In the genomic region with DNA sequence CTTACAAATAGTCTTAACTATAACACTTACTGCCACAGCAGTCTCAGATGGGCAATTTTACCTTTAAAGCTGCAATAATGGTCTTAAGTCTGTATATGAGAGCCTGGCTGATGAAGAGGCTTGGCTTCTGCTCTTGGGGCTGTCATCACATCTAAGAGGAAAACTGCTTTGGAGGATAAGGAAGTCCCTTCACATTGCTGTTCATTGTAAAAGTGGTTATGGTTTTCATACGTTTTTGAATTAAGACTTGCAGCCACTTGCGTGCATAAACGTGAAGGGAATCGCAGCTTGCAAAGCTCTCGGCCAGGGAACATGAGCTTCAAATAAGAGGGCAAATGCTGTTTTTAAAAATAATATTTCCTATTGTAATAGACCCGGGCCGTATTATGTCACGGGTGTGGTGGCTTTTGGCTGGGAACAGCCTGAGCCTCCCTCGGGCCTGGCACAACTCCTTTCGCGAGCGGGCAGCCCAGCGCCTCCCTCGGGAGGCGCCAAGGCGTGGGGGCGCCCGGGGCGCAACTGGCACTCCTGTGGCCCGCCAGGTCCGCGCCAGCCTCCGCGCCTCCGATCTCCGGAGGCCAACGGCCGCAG, we compare ENCODE assay signal across 7 cellular contexts. TPM values are rescaled to one million over a fixed set of nuclear protein-coding genes. Genes with fewer than 3 reads are reported as not detected.
DNase-seq lines count a peak whose midpoint lies in the region; ATAC-seq and TF ChIP-seq lines count a peak whose summit lies in the region.

No MANE protein-coding gene starts in this region.

- no peak overlapping the region for H3K27ac ChIP-seq in OCI-LY7 (ENCODE audit: low read depth, low read length, poor library complexity, severe bottlenecking)

- no peaks in the 10 kb centered on the region for H3K9me3 ChIP-seq in endocrine pancreas (ENCODE audit: control insufficient read depth, low read length)
- H3K9me3 ChIP-seq in mucosa of stomach (ENCODE audit: control insufficient read depth, low read length), result no peaks in the 10 kb centered on the region
- H3K9me3 ChIP-seq in OCI-LY7 (ENCODE audit: low read length), result no peaks in the 10 kb centered on the region

- H3K36me3 ChIP-seq in endocrine pancreas (ENCODE audit: control insufficient read depth, insufficient read depth, low read length), result no peaks in the 10 kb centered on the region
- no peaks in the 10 kb centered on the region for H3K36me3 ChIP-seq in mucosa of stomach (ENCODE audit: control insufficient read depth, insufficient read depth, low read length)
- H3K36me3 ChIP-seq in OCI-LY7 (ENCODE audit: insufficient read depth, low read length), result no peaks in the 10 kb centered on the region

- H3K9ac ChIP-seq in endocrine pancreas (ENCODE audit: control insufficient read depth, insufficient read depth, low read length) (peak overlapping the region; percentile 65), mucosa of stomach (ENCODE audit: low read length) (peak overlapping the region; percentile 61)

- H3K4me3 ChIP-seq in NB4 (ENCODE audit: low read depth, low read length) (peak overlapping the region; percentile 53), endocrine pancreas (ENCODE audit: control insufficient read depth, insufficient read depth, low read length) (peak overlapping the region; percentile 64), mucosa of stomach (ENCODE audit: low read length) (peak overlapping the region; percentile 34), OCI-LY7 (ENCODE audit: low read depth, low read length, poor library complexity, severe bottlenecking) (no peak overlapping the region)

- H3K9me2 ChIP-seq in OCI-LY7 (ENCODE audit: insufficient read depth, low read length), result no peaks in the 10 kb centered on the region

- POLR2A ChIA-PET in OCI-LY7 (lab: Charles Lee), result interaction anchor here (0.6 kb wide), 1 partner anchor 1683 kb away, joined by 5 read pairs; no protein-coding TSS in a partner anchor

- ATAC-seq in GM18511 (IDR thresholded peaks at IDR 0.05; ENCODE audit: unreplicated experiment), result peak; percentile 20

- no peak for TF ChIP-seq POLR2A in NB4 (IDR thresholded peaks at IDR 0.05; ENCODE audit: extremely low read depth, insufficient read length)

- intact Hi-C loops in OCI-LY7 (cut with micrococcal nuclease; ENCODE audit: unreplicated experiment), result no loop called here

- CTCF ChIA-PET in OCI-LY7 (lab: Charles Lee; ENCODE audit: unreplicated experiment), result no interaction called here

- TF ChIP-seq CTCF in NB4 (IDR thresholded peaks at IDR 0.05; ENCODE audit: low read depth, low read length) (no peak), OCI-LY7 (conservative IDR thresholded peaks at IDR 0.05; ENCODE audit: low read length) (no peak)

- H3K4me2 ChIP-seq in OCI-LY7 (ENCODE audit: low read length), result no peak overlapping the region

- no TSS peak for BruUV-seq in OCI-LY7 (replicated peaks; lab: Mats Ljungman, UMichigan)

- H3K4me1 ChIP-seq in endocrine pancreas (ENCODE audit: control insufficient read depth, insufficient read depth, low read length) (peaks cover 24% of the 10 kb centered on the region), mucosa of stomach (ENCODE audit: control insufficient read depth, insufficient read depth, low read length) (peaks cover 30% of the 10 kb centered on the region), OCI-LY7 (ENCODE audit: insufficient read depth, low read length, poor library complexity, severe bottlenecking) (no peaks in the 10 kb centered on the region)

- no peaks in the 10 kb centered on the region for H3K79me2 ChIP-seq in OCI-LY7 (ENCODE audit: insufficient read depth, low read depth, low read length)

- no peak for DNase-seq in NB4 (ENCODE audit: low read depth)
- DNase-seq in stimulated activated CD4-positive, alpha-beta T cell treated with anti-CD3 and anti-CD28 coated beads, Interleukin-4, amount 100 ng/mL, for 1 hour, result no peak
- DNase-seq in NCI-H82 (lab: John Stamatoyannopoulos, UW), result no peak
- no peak for DNase-seq in OCI-LY7 (ENCODE audit: low spot score)

- no peak overlapping the region for H2AFZ ChIP-seq in OCI-LY7 (ENCODE audit: low read length)

- H3K27me3 ChIP-seq in endocrine pancreas (ENCODE audit: control insufficient read depth, insufficient read depth, low read length) (no peaks in the 10 kb centered on the region), mucosa of stomach (ENCODE audit: control insufficient read depth, insufficient read depth, low read length) (no peaks in the 10 kb centered on the region)

- no peaks in the 10 kb centered on the region for H4K20me1 ChIP-seq in OCI-LY7 (ENCODE audit: insufficient read depth, low read length)

RNA-seq across cellular contexts. Expression of a gene that starts 0.6 kb away (rescaled TPM):
- not detected in 2 replicates for total RNA-seq in OCI-LY7 (2014; rRNA removed; shearing (Covaris generic))
- not detected in 2 replicates for total RNA-seq in OCI-LY7 (2022)

RNA-seq across cellular contexts. Expression of a gene that starts 59.9 kb away (rescaled TPM):
- total RNA-seq in OCI-LY7 (2014; rRNA removed; shearing (Covaris generic)), result 21.5 and 22.8 TPM in 2 replicates
- 29.9 and 32.1 TPM in 2 replicates for total RNA-seq in OCI-LY7 (2022)

RNA-seq across cellular contexts. Expression of a gene that starts 60.0 kb away (rescaled TPM):
- total RNA-seq in OCI-LY7 (2014; rRNA removed; shearing (Covaris generic)), result 8.6 and 13.1 TPM in 2 replicates
- 17.5 and 19.9 TPM in 2 replicates for total RNA-seq in OCI-LY7 (2022)
